ENCODE assay signal across 22 cellular contexts in the genomic region with DNA sequence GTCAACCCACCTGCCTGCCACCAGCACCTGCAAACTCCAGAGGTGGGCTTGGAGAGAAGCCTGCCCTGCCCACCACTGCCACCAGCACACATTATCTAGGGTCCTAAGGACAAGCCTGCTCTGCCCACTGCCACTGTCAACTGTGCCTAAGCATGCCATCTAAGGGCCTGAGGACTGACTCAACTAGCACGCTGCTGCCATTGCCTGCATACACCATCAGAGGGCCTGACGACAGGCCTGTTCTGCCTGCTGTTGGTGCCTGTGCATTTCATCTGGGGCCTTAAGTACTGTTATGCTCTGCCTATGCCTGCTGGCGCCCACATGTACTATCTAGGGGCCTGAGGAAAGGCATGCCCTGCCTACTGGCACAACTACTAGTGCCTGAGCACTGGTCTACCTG. TPM values are rescaled to one million over a fixed set of nuclear protein-coding genes. Genes with fewer than 3 reads are reported as not detected.
DNase-seq lines count a peak whose midpoint lies in the region; ATAC-seq and TF ChIP-seq lines count a peak whose summit lies in the region.
"Had no signal": no experiment of that assay in that cellular context is flagged by ENCODE, and none has a peak within 500 bp of the region (broad histone marks: within the 10 kb centered on the region; RNA-seq: fewer than 3 reads in every experiment).

No MANE protein-coding gene starts in this region.

- H3K4me2 ChIP-seq in GM23338 (no peak overlapping the region), neural progenitor cell (no peak overlapping the region)
- H3K4me2 ChIP-seq: BLaER1, PC-9, SK-N-SH had no signal

- H3K36me3 Mint-ChIP-seq in GM23338 (ENCODE audit: low read depth) (peaks cover 12% of the 10 kb centered on the region; the same call in 2 of the 3 replicates), endodermal cell (ENCODE audit: low read depth) (peaks cover 41% of the 10 kb centered on the region), neural progenitor cell (peaks cover 53% of the 10 kb centered on the region)

- intact Hi-C loops in Panc1 (cut with micrococcal nuclease; ENCODE audit: unreplicated experiment): no loop called here

- H3K27ac Mint-ChIP-seq in GM23338 (no peak overlapping the region), endodermal cell (no peak overlapping the region), neural progenitor cell (no peak overlapping the region)
- H3K27ac Mint-ChIP-seq: CD8-positive, alpha-beta T cell had no signal

- H3K9me2 ChIP-seq in GM23338 (ENCODE audit: insufficient read depth): no peaks in the 10 kb centered on the region
- H3K9me2 ChIP-seq: SK-N-SH had no signal

- no peak overlapping the region for H3K27ac ChIP-seq in GM23338 (ENCODE audit: low read depth)
- no peak overlapping the region for H3K27ac ChIP-seq in Panc1 (ENCODE audit: low read length)
- H3K27ac ChIP-seq in endodermal cell (ENCODE audit: low read depth, low read length): no peak overlapping the region
- no peak overlapping the region for H3K27ac ChIP-seq in neural progenitor cell
- no peak overlapping the region for H3K27ac ChIP-seq in caudate nucleus (ENCODE audit: low read depth, low read length)
- H3K27ac ChIP-seq: BLaER1, HL-60, PC-9 had no signal

- no peaks in the 10 kb centered on the region for H3K27me3 ChIP-seq in GM23338 (ENCODE audit: insufficient read depth)
- H3K27me3 ChIP-seq in Panc1 (ENCODE audit: control insufficient read depth, insufficient read depth, low read length): no peaks in the 10 kb centered on the region
- H3K27me3 ChIP-seq in endodermal cell (ENCODE audit: control insufficient read depth, insufficient read depth, low read length, poor library complexity, severe bottlenecking): no peaks in the 10 kb centered on the region
- H3K27me3 ChIP-seq in neural progenitor cell: no peaks in the 10 kb centered on the region
- H3K27me3 ChIP-seq: BLaER1 had no signal

- H3K4me1 ChIP-seq in GM23338 (ENCODE audit: insufficient read depth) (no peaks in the 10 kb centered on the region), Panc1 (ENCODE audit: control insufficient read depth, insufficient read depth, low read length) (no peaks in the 10 kb centered on the region), endodermal cell (ENCODE audit: control insufficient read depth, insufficient read depth, low read length) (no peaks in the 10 kb centered on the region), neural progenitor cell (no peaks in the 10 kb centered on the region)
- H3K4me1 ChIP-seq: BLaER1 had no signal

- no peaks in the 10 kb centered on the region for H3K4me1 Mint-ChIP-seq in GM23338
- no peaks in the 10 kb centered on the region for H3K4me1 Mint-ChIP-seq in endodermal cell
- no peaks in the 10 kb centered on the region for H3K4me1 Mint-ChIP-seq in neural progenitor cell

- WGBS in endodermal cell (ENCODE audit: insufficient coverage in 1 of 2, insufficient read length in 1 of 2), 2 experiments: 91% methylated on average over 3 of the region's 3 CpGs; no CpG with 5 or more reads in 1 of the 2 experiments

- H3K4me3 ChIP-seq in GM23338: no peak overlapping the region
- no peak overlapping the region for H3K4me3 ChIP-seq in Panc1 (ENCODE audit: low read depth in 2 of 2, low read length in 2 of 2)
- no peak overlapping the region for H3K4me3 ChIP-seq in endodermal cell (ENCODE audit: low read length)
- H3K4me3 ChIP-seq in neural progenitor cell: no peak overlapping the region
- H3K4me3 ChIP-seq: BLaER1, PC-9 had no signal

- H3F3A ChIP-seq in GM23338 (replicated peaks; ENCODE audit: low read depth): no peaks in the 10 kb centered on the region
- H3F3A ChIP-seq in neural progenitor cell (ENCODE audit: low read depth): no peaks in the 10 kb centered on the region

- H3K27me3 Mint-ChIP-seq in GM23338 (ENCODE audit: insufficient read depth, low read depth, poor library complexity): peaks cover 3% of the 10 kb centered on the region
- H3K27me3 Mint-ChIP-seq in endodermal cell (ENCODE audit: insufficient read depth): no peaks in the 10 kb centered on the region
- no peaks in the 10 kb centered on the region for H3K27me3 Mint-ChIP-seq in neural progenitor cell (ENCODE audit: insufficient read depth, low read depth)

- peak in 1 of 2 experiments; percentile 20; a peak in 1 of 4 replicates for TF ChIP-seq CTCF in GM23338 (conservative IDR thresholded peaks at IDR 0.05; ENCODE audit: low read depth in 2 of 2)
- no peak for TF ChIP-seq CTCF in Panc1 (IDR thresholded peaks at IDR 0.05)
- peak; percentile 56 for TF ChIP-seq CTCF in endodermal cell (conservative IDR thresholded peaks at IDR 0.05)
- TF ChIP-seq CTCF in neural progenitor cell (IDR thresholded peaks at IDR 0.05): no peak

- peaks cover 9% of the 10 kb centered on the region for H4K20me1 ChIP-seq in GM23338 (replicated peaks; ENCODE audit: insufficient read depth)
- no peaks in the 10 kb centered on the region for H4K20me1 ChIP-seq in neural progenitor cell (ENCODE audit: low read depth)
- H4K20me1 ChIP-seq: BLaER1 had no signal

- CTCF ChIA-PET in Panc1 (lab: Charles Lee): no interaction called here

- H3K9me3 Mint-ChIP-seq in GM23338 (no peaks in the 10 kb centered on the region), endodermal cell (no peaks in the 10 kb centered on the region), neural progenitor cell (peaks cover 17% of the 10 kb centered on the region)

- H3K79me2 ChIP-seq in GM23338 (replicated peaks; ENCODE audit: insufficient read depth) (0 out of 2 replicates have a peak, but pooled peaks cover 5% of the 10 kb centered on the region), neural progenitor cell (ENCODE audit: low read depth) (peaks cover 10% of the 10 kb centered on the region)

- peaks cover 7% of the 10 kb centered on the region; the same call in 1 of the 2 replicates for H3K36me3 ChIP-seq in GM23338 (ENCODE audit: insufficient read depth)
- H3K36me3 ChIP-seq in Panc1 (ENCODE audit: control insufficient read depth, insufficient read depth, low read length): peaks cover 11% of the 10 kb centered on the region; the same call in 1 of the 2 replicates
- H3K36me3 ChIP-seq in endodermal cell (ENCODE audit: control insufficient read depth, insufficient read depth, low read length): peaks cover 71% of the 10 kb centered on the region
- H3K36me3 ChIP-seq in neural progenitor cell: peaks cover 5% of the 10 kb centered on the region

- H3K9ac ChIP-seq in endodermal cell (ENCODE audit: extremely low read depth, low read length, poor library complexity, severe bottlenecking) (no peak overlapping the region), neural progenitor cell (no peak overlapping the region)
- H3K9ac ChIP-seq: BLaER1, SK-N-SH had no signal

- POLR2A ChIA-PET in Panc1 (lab: Charles Lee): no interaction called here

- DNase-seq in GM23338 (ENCODE audit: low spot score) (peak; percentile 38), Panc1 (ENCODE audit: low read depth, low spot score) (no peak), endodermal cell (peak; percentile 58), neural progenitor cell (ENCODE audit: low spot score) (peak; percentile 7), CD1c-positive myeloid dendritic cell (ENCODE audit: extremely low spot score) (no peak), dermis blood vessel endothelial cell (no peak), caudate nucleus (lab: John Stamatoyannopoulos, UW) (no peak)
- DNase-seq: CD8-positive, alpha-beta T cell; GDM1; GOT3; NCI-H1105; NCI-H146; NCI-H2029; NCI-H2227 treated with DMSO at 0.1 percent for 48 hours; NCI-H510A; PC-9; SIG-M5; SK-N-SH had no signal

- H2AFZ ChIP-seq in GM23338 (no peak overlapping the region), neural progenitor cell (replicated peaks) (no peak overlapping the region)
- H2AFZ ChIP-seq: PC-9 had no signal

- H3K4me3 Mint-ChIP-seq in GM23338: no peak overlapping the region
- H3K4me3 Mint-ChIP-seq in endodermal cell: no peak overlapping the region
- H3K4me3 Mint-ChIP-seq in neural progenitor cell: no peak overlapping the region
- H3K4me3 Mint-ChIP-seq: CD8-positive, alpha-beta T cell had no signal

- peak; percentile 88 for ATAC-seq in GM23338
- peak; percentile 48; the same call in 1 of the 2 replicates for ATAC-seq in Panc1
- ATAC-seq: CD8-positive, alpha-beta T cell had no signal

- no TSS peak for BruUV-seq in Panc1 (replicated peaks; lab: Mats Ljungman, UMichigan)

- peaks cover 7% of the 10 kb centered on the region; the same call in 1 of the 2 replicates for H3K9me3 ChIP-seq in Panc1 (ENCODE audit: control insufficient read depth, insufficient read depth, low read depth, low read length)
- H3K9me3 ChIP-seq in endodermal cell (ENCODE audit: control insufficient read depth, low read length): peaks cover 6% of the 10 kb centered on the region
- H3K9me3 ChIP-seq in neural progenitor cell (ENCODE audit: low read depth): no peaks in the 10 kb centered on the region

- in situ Hi-C loops in Panc1 (cut with HindIII; ENCODE audit: low pct_unique_long_range_greater_than_20kb, low sequenced_read_pairs): no loop called here

TF ChIP-seq in GM23338, 12 proteins besides CTCF, POLR2A, EP300 and RAD21 (continues in another document):
- TF ChIP-seq CREB1 (CRISPR knock-in tag; IDR thresholded peaks at IDR 0.05; ENCODE audit: low read depth): no peak
- TF ChIP-seq STAT1 (IDR thresholded peaks at IDR 0.05; ENCODE audit: unreplicated experiment): no peak

RNA-seq across cellular contexts. Expression of gene LRRD1, which starts 27.0 kb away (rescaled TPM):
- 0.08 TPM in 1 of 2 replicates, not detected in the other for total RNA-seq in GM23338 (2014; rRNA removed; shearing (Covaris generic))
- 0.11 TPM in 1 of 2 replicates, not detected in the other for polyA plus RNA-seq in GM23338 (2016; fragmentation: Nextera tagmentation; extraction: Ambion mirVana)
- total RNA-seq in Panc1 (2021; ENCODE audit: unreplicated experiment) (0.05 TPM), endodermal cell (not detected), neural progenitor cell (ENCODE audit: low replicate concordance) (not detected in 2 replicates), dermis blood vessel endothelial cell (under 0.01 TPM in 1 of 2 replicates, not detected in the other)
- not detected for polyA plus RNA-seq in Panc1 (2012; ENCODE audit: insufficient read length)
- polyA plus RNA-seq in endodermal cell (2013, experiment 1 of 2): 0.11 TPM
- not detected for polyA plus RNA-seq in endodermal cell (2013, experiment 2 of 2)
- total RNA-seq: A673; CD8-positive, alpha-beta T cell; HT-29; PC-9 had no signal
- polyA plus RNA-seq: SK-N-SH had no signal

RNA-seq across cellular contexts. Expression of gene KRIT1, which starts 39.7 kb away (rescaled TPM):
- total RNA-seq in GM23338 (2014; rRNA removed; shearing (Covaris generic)): 54.3 and 59.8 TPM in 2 replicates
- 49.6 and 51.2 TPM in 2 replicates for polyA plus RNA-seq in GM23338 (2016; fragmentation: Nextera tagmentation; extraction: Ambion mirVana)
- total RNA-seq in Panc1 (2021; ENCODE audit: unreplicated experiment): 50.1 TPM
- 39.4 TPM for polyA plus RNA-seq in Panc1 (2012; ENCODE audit: insufficient read length)
- 10 to 100 TPM; 33.9 to 36.4 TPM for total RNA-seq in endodermal cell
- 39.1 TPM for polyA plus RNA-seq in endodermal cell (2013, experiment 1 of 2)
- 32.4 TPM for polyA plus RNA-seq in endodermal cell (2013, experiment 2 of 2)
- 46.7 and 59.4 TPM in 2 replicates for total RNA-seq in neural progenitor cell (ENCODE audit: low replicate concordance)
- total RNA-seq in dermis blood vessel endothelial cell: 53.0 and 67.0 TPM in 2 replicates

RNA-seq across cellular contexts. Expression of gene ANKIB1, which starts 39.8 kb away (rescaled TPM):
- 39.8 and 40.3 TPM in 2 replicates for total RNA-seq in GM23338 (2014; rRNA removed; shearing (Covaris generic))
- polyA plus RNA-seq in GM23338 (2016; fragmentation: Nextera tagmentation; extraction: Ambion mirVana): 17.1 and 19.1 TPM in 2 replicates
- 83.8 TPM for total RNA-seq in Panc1 (2021; ENCODE audit: unreplicated experiment)
- polyA plus RNA-seq in Panc1 (2012; ENCODE audit: insufficient read length): 29.8 TPM
- total RNA-seq in endodermal cell: 10 to 100 TPM; 51.4 to 60.7 TPM
- polyA plus RNA-seq in endodermal cell (2013, experiment 1 of 2): 26.2 TPM
- polyA plus RNA-seq in endodermal cell (2013, experiment 2 of 2): 28.5 TPM
- 37.7 and 52.1 TPM in 2 replicates for total RNA-seq in neural progenitor cell (ENCODE audit: low replicate concordance)
- total RNA-seq in dermis blood vessel endothelial cell: 41.3 and 43.7 TPM in 2 replicates

Comparison
In these comparisons a context has a peak if more than half of its experiments do, and no peak if none do; other contexts are left out.
1. DNase-seq: peak in GM23338 (single experiment), endodermal cell (single experiment) and neural progenitor cell (single experiment); none in Panc1 (single experiment), CD1c-positive myeloid dendritic cell (single experiment), dermis blood vessel endothelial cell (single experiment) and caudate nucleus (0 of 61).